ENCODE assay signal across 1 cellular context in genomic region chr1:227318003-227318851, GRCh38.
A peak's percentile ranks its signal among the peaks of the same experiment; 100 is the strongest.
TF ChIP-seq lines count a peak whose summit lies in the region.

TSS of gene CDC42BPA (minus strand) at chr1:227318492. CDS start at chr1:227317182, 1,310 bp downstream.

TF ChIP-seq in K562, 482 proteins besides CTCF, POLR2A, EP300 and RAD21 (continued from another document and continues in another):
- TF ChIP-seq RERE (CRISPR knock-in tag; IDR thresholded peaks at IDR 0.05; ENCODE audit: borderline replicate concordance) (no peak), ZNF431 (CRISPR knock-in tag; IDR thresholded peaks at IDR 0.05) (peak; percentile 35; the same call in 1 of the 2 replicates), ZBTB7A (IDR thresholded peaks at IDR 0.05; ENCODE audit: borderline replicate concordance, control insufficient read depth, low read depth, low read length) (peak; percentile 90), CAMTA2 (CRISPR knock-in tag; conservative IDR thresholded peaks at IDR 0.05) (0 out of 2 replicates have a peak, but pooled peaks have one; percentile 50), CHD7 (IDR thresholded peaks at IDR 0.05; ENCODE audit: low read depth, low read length) (no peak), HMGN3 (IDR thresholded peaks at IDR 0.05; ENCODE audit: borderline replicate concordance, extremely low read depth, insufficient read length, low read depth, low read length) (peak; percentile 66), ZNF347 (CRISPR knock-in tag; IDR thresholded peaks at IDR 0.05; ENCODE audit: low read depth) (no peak), FOXJ2 (tag; IDR thresholded peaks at IDR 0.05) (no peak), TCF7 (IDR thresholded peaks at IDR 0.05; ENCODE audit: borderline replicate concordance) (0 out of 2 replicates have a peak, but pooled peaks have one; percentile 17), ZBTB43 (CRISPR knock-in tag; IDR thresholded peaks at IDR 0.05) (no peak), ZNF23 (CRISPR knock-in tag; IDR thresholded peaks at IDR 0.05) (no peak), THRB (CRISPR knock-in tag; conservative IDR thresholded peaks at IDR 0.05) (peak; percentile 69; the same call in 1 of the 2 replicates), KLF1 (tag; IDR thresholded peaks at IDR 0.05) (no peak), ZBTB11 (CRISPR knock-in tag; IDR thresholded peaks at IDR 0.05) (0 out of 6 replicates have a peak, but pooled peaks of 1 of the 3 experiments have one; percentile 43), AFF4 (CRISPR knock-in tag; IDR thresholded peaks at IDR 0.05) (peak; percentile 89; the same call in 1 of the 2 replicates), LEF1 (IDR thresholded peaks at IDR 0.05) (peak; percentile 26; the same call in 1 of the 2 replicates), MTF1 (CRISPR knock-in tag; IDR thresholded peaks at IDR 0.05; ENCODE audit: borderline replicate concordance) (no peak), HNRNPH1 (optimal IDR thresholded peaks at IDR 0.05; ENCODE audit: low read depth, low read length) (no peak), TEAD2 (tag; IDR thresholded peaks at IDR 0.05) (no peak), TEAD1 (CRISPR knock-in tag; IDR thresholded peaks at IDR 0.05) (peak in 1 of 2 experiments; percentile 4; a peak in 3 of 4 replicates), GTF2B (IDR thresholded peaks at IDR 0.05; ENCODE audit: extremely low read depth, insufficient read length) (no peak), ZZZ3 (IDR thresholded peaks at IDR 0.05) (no peak), PHB2 (IDR thresholded peaks at IDR 0.05; ENCODE audit: low read depth) (no peak)
